In genomic region chr6:11460837-11461661, GRCh38 we compare ENCODE assay signal across 9 cellular contexts.
DNase-seq lines count a peak whose midpoint lies in the region; ATAC-seq and TF ChIP-seq lines count a peak whose summit lies in the region.
"Had no signal": no experiment of that assay in that cellular context is flagged by ENCODE, and none has a peak within 500 bp of the region (broad histone marks: within the 10 kb centered on the region; RNA-seq: fewer than 3 reads in every experiment).

No MANE protein-coding gene starts in this region.

- peak overlapping the region; percentile 100 for H3K27ac ChIP-seq in OCI-LY3 (ENCODE audit: low read length)

- H3K36me3 Mint-ChIP-seq in CD14-positive monocyte = no peaks in the 10 kb centered on the region

- H3K79me2 ChIP-seq in OCI-LY3 (ENCODE audit: low read length) = no peaks in the 10 kb centered on the region

- peak; percentile 67 for ATAC-seq in GM19023 (IDR thresholded peaks at IDR 0.05; ENCODE audit: unreplicated experiment)
- peak; percentile 70 for ATAC-seq in HG02943 (IDR thresholded peaks at IDR 0.05; ENCODE audit: low read depth, unreplicated experiment)
- no peak for ATAC-seq in left cardiac atrium

- H3K27ac Mint-ChIP-seq in CD14-positive monocyte = peak overlapping the region; percentile 83 to 95 (median 90)

- no peaks in the 10 kb centered on the region for H4K20me1 ChIP-seq in OCI-LY3 (ENCODE audit: insufficient read depth, low read length)

- peaks cover 58% of the 10 kb centered on the region for H3K4me1 ChIP-seq in OCI-LY3 (ENCODE audit: low read length)

- peaks cover 7% of the 10 kb centered on the region for H3K36me3 ChIP-seq in OCI-LY3 (replicated peaks; ENCODE audit: low read depth, low read length)

- peak overlapping the region; percentile 69 for H3K4me3 ChIP-seq in OCI-LY3 (ENCODE audit: low read length)

- peaks cover 4% of the 10 kb centered on the region; the same call in 1 of the 2 replicates for H3K9me3 ChIP-seq in OCI-LY3 (ENCODE audit: insufficient read depth, low read length)

- peaks cover 57% of the 10 kb centered on the region for H3K4me1 Mint-ChIP-seq in CD14-positive monocyte

- H3K27me3 ChIP-seq in OCI-LY3 (ENCODE audit: low read depth, low read length) = no peaks in the 10 kb centered on the region

- DNase-seq in CD14-positive monocyte (ENCODE audit: low spot score) (no peak), HK-2 (ENCODE audit: unreplicated experiment) (no peak), left cardiac atrium (no peak), DMS79 treated with DMSO at 0.1 percent for 48 hours (lab: John Stamatoyannopoulos, UW) (no peak), dermis blood vessel endothelial cell (no peak)
- DNase-seq: DND-41 had no signal

- H3K4me2 ChIP-seq in OCI-LY3 (ENCODE audit: low read length) = peak overlapping the region; percentile 98

- H3K27me3 Mint-ChIP-seq in CD14-positive monocyte (ENCODE audit: low read depth in 3 of 3) = no peaks in the 10 kb centered on the region

- H3K4me3 Mint-ChIP-seq in CD14-positive monocyte = peak overlapping the region; percentile 45 to 51

- H3K9me3 Mint-ChIP-seq in CD14-positive monocyte = peaks cover 0 to 5% (median 0%) of the 10 kb centered on the region in 7 donors

- peak overlapping the region; percentile 97 for H3K9ac ChIP-seq in OCI-LY3 (ENCODE audit: low read length)

- no peak overlapping the region for H2AFZ ChIP-seq in OCI-LY3 (ENCODE audit: low read depth, low read length)

- TF ChIP-seq CTCF in CD14-positive monocyte (IDR thresholded peaks at IDR 0.05) (no peak), OCI-LY3 (IDR thresholded peaks at IDR 0.05; ENCODE audit: low read depth, low read length) (no peak)

- intact Hi-C loops in CD14-positive monocyte (cut with micrococcal nuclease) (loop anchor here (5.0 to 10.0 kb wide), 3 partner anchors 46 to 79 kb away; no protein-coding TSS in a partner anchor), left cardiac atrium (cut with DNase I) (no loop called here)

Comparison
In these comparisons a context has a peak if more than half of its experiments do, and no peak if none do; other contexts are left out.
1. ATAC-seq: peak in GM19023 (single experiment) and HG02943 (single experiment); none in left cardiac atrium (0 of 2).
2. intact Hi-C loops: an anchor here in CD14-positive monocyte (5.0 to 10.0 kb wide); none called in left cardiac atrium.